Comparison of ENCODE assay signal across 1 cellular context in the genomic region with DNA sequence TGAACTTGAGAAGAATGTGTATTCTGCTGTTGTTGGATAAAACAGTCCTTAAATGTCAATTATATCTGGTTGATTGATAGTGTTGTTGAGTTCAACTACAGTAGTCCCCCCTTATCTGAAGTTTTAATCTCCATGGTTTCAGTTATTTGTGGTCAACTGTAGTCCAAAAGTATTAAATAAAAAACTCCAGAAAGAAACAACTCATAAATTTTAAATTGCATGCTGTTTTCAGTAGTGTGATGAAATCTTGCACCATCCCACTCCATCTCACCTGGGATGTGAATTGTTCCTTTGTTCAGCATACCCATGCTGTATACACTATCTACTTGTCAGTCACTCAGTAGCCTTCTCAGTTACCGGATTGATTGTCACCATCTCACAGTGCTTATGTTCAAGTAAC.
TF ChIP-seq lines count a peak whose summit lies in the region.

No MANE protein-coding gene starts in this region.

TF ChIP-seq in SK-N-SH, 30 proteins besides CTCF, POLR2A, EP300 and RAD21 (continued from another document):
- TF ChIP-seq FOSL2 (IDR thresholded peaks at IDR 0.05; ENCODE audit: borderline replicate concordance, low read depth) (no peak), FOXM1 (IDR thresholded peaks at IDR 0.05; ENCODE audit: low read depth) (0 out of 2 replicates have a peak, but pooled peaks have one; percentile 31), PBX3 (IDR thresholded peaks at IDR 0.05) (peak; percentile 85), JUND (IDR thresholded peaks at IDR 0.05) (peak; percentile 66), USF2 (IDR thresholded peaks at IDR 0.05; ENCODE audit: borderline replicate concordance, low read depth, low read length) (no peak), ELF1 (IDR thresholded peaks at IDR 0.05) (no peak), TCF12 (IDR thresholded peaks at IDR 0.05) (peak; percentile 84), POLR2AphosphoS5 (IDR thresholded peaks at IDR 0.05; ENCODE audit: low read depth, low read length) (peak; percentile 57; the same call in 1 of the 2 replicates), NFIC (IDR thresholded peaks at IDR 0.05; ENCODE audit: borderline replicate concordance) (peak; percentile 11; the same call in 1 of the 2 replicates), SIN3A (IDR thresholded peaks at IDR 0.05; ENCODE audit: borderline replicate concordance, low read depth, low read length) (no peak), TEAD4 (IDR thresholded peaks at IDR 0.05; ENCODE audit: borderline replicate concordance, insufficient read depth) (peak; percentile 33; the same call in 1 of the 2 replicates), MEF2A (IDR thresholded peaks at IDR 0.05; ENCODE audit: borderline replicate concordance, low read depth) (no peak)
